ENCODE assay signal across 1 cellular context in genomic region chr17:72928454-72929136, GRCh38.
A peak's percentile ranks its signal among the peaks of the same experiment; 100 is the strongest.
TF ChIP-seq lines count a peak whose summit lies in the region.

No MANE protein-coding gene starts in this region.

TF ChIP-seq in HepG2, 621 proteins besides CTCF, POLR2A, EP300 and RAD21 (continued from another document):
- TF ChIP-seq GFI1 (CRISPR knock-in tag; IDR thresholded peaks at IDR 0.05; ENCODE audit: borderline replicate concordance) (no peak), SRSF1 (optimal IDR thresholded peaks at IDR 0.05; ENCODE audit: low read depth, low read length) (no peak), ZNF44 (CRISPR knock-in tag; IDR thresholded peaks at IDR 0.05) (no peak), LCORL (IDR thresholded peaks at IDR 0.05) (no peak), LCORL (CRISPR knock-in tag; IDR thresholded peaks at IDR 0.05) (peak; percentile 14; the same call in 1 of the 2 replicates), TAF1 (CRISPR knock-in tag; IDR thresholded peaks at IDR 0.05) (no peak), ZNF781 (CRISPR knock-in tag; IDR thresholded peaks at IDR 0.05; ENCODE audit: borderline replicate concordance, not compliant biosample characterization) (no peak), ZNF572 (CRISPR knock-in tag; IDR thresholded peaks at IDR 0.05) (no peak), MLX (CRISPR knock-in tag; IDR thresholded peaks at IDR 0.05) (0 out of 2 replicates have a peak, but pooled peaks have one; percentile 59), GABPA (IDR thresholded peaks at IDR 0.05; ENCODE audit: low read depth, low read length) (no peak), GABPA (CRISPR knock-in tag; IDR thresholded peaks at IDR 0.05; ENCODE audit: low read depth) (no peak), ZNF503 (CRISPR knock-in tag; IDR thresholded peaks at IDR 0.05) (no peak), DDIT3 (CRISPR knock-in tag; IDR thresholded peaks at IDR 0.05) (no peak), CAMTA2 (CRISPR knock-in tag; IDR thresholded peaks at IDR 0.05; ENCODE audit: borderline replicate concordance) (no peak), ZSCAN25 (CRISPR knock-in tag; IDR thresholded peaks at IDR 0.05) (no peak), ZNF335 (CRISPR knock-in tag; IDR thresholded peaks at IDR 0.05) (peak; percentile 81; the same call in 1 of the 2 replicates), ZNF296 (CRISPR knock-in tag; conservative IDR thresholded peaks at IDR 0.05) (no peak), NR2F1 (CRISPR knock-in tag; IDR thresholded peaks at IDR 0.05) (no peak), ZC3H13 (CRISPR knock-in tag; IDR thresholded peaks at IDR 0.05) (no peak), ZNF672 (CRISPR knock-in tag; IDR thresholded peaks at IDR 0.05) (no peak), HOXA7 (CRISPR knock-in tag; IDR thresholded peaks at IDR 0.05) (no peak), ZNF878 (CRISPR knock-in tag; IDR thresholded peaks at IDR 0.05) (no peak), ZNF616 (CRISPR knock-in tag; IDR thresholded peaks at IDR 0.05; ENCODE audit: low read depth) (no peak), RXRB (CRISPR knock-in tag; IDR thresholded peaks at IDR 0.05; ENCODE audit: borderline replicate concordance) (peak; percentile 53; the same call in 1 of the 2 replicates), RORA (CRISPR knock-in tag; IDR thresholded peaks at IDR 0.05) (no peak), ZBTB7A (CRISPR knock-in tag; IDR thresholded peaks at IDR 0.05) (no peak), FIP1L1 (IDR thresholded peaks at IDR 0.05; ENCODE audit: borderline replicate concordance, insufficient read depth, low read depth, low read length) (no peak), HNRNPH1 (optimal IDR thresholded peaks at IDR 0.05; ENCODE audit: low read depth, low read length) (no peak), ZFYVE20 (CRISPR knock-in tag; IDR thresholded peaks at IDR 0.05; ENCODE audit: borderline replicate concordance, low read depth) (no peak), HNRNPK (IDR thresholded peaks at IDR 0.05; ENCODE audit: low read depth, low read length, poor library complexity, severe bottlenecking) (no peak), ELF1 (CRISPR knock-in tag; IDR thresholded peaks at IDR 0.05) (peak; percentile 54), SIX1 (CRISPR knock-in tag; IDR thresholded peaks at IDR 0.05; ENCODE audit: borderline replicate concordance) (no peak), HOXD1 (CRISPR knock-in tag; IDR thresholded peaks at IDR 0.05) (no peak), GMEB1 (CRISPR knock-in tag; IDR thresholded peaks at IDR 0.05; ENCODE audit: borderline replicate concordance) (no peak), CC2D1A (CRISPR knock-in tag; IDR thresholded peaks at IDR 0.05) (no peak), FOSL1 (CRISPR knock-in tag; IDR thresholded peaks at IDR 0.05; ENCODE audit: borderline replicate concordance) (no peak), KLF6 (CRISPR knock-in tag; IDR thresholded peaks at IDR 0.05) (peak; percentile 70; the same call in 1 of the 2 replicates), FOSL2 (CRISPR knock-in tag; IDR thresholded peaks at IDR 0.05) (peak; percentile 53), AKNA (CRISPR knock-in tag; IDR thresholded peaks at IDR 0.05; ENCODE audit: borderline replicate concordance) (no peak), ZNF354B (CRISPR knock-in tag; IDR thresholded peaks at IDR 0.05) (no peak), AHR (CRISPR knock-in tag; IDR thresholded peaks at IDR 0.05) (no peak), GATAD2A (CRISPR knock-in tag; IDR thresholded peaks at IDR 0.05) (peak; percentile 86), ZBTB26 (CRISPR knock-in tag; IDR thresholded peaks at IDR 0.05; ENCODE audit: borderline replicate concordance) (no peak), ZFP41 (CRISPR knock-in tag; IDR thresholded peaks at IDR 0.05; ENCODE audit: borderline replicate concordance) (no peak), ZNF747 (CRISPR knock-in tag; IDR thresholded peaks at IDR 0.05; ENCODE audit: borderline replicate concordance) (no peak), ZNF879 (CRISPR knock-in tag; IDR thresholded peaks at IDR 0.05) (no peak), EEA1 (CRISPR knock-in tag; IDR thresholded peaks at IDR 0.05; ENCODE audit: borderline replicate concordance) (no peak), SP1 (IDR thresholded peaks at IDR 0.05) (no peak), SP1 (CRISPR knock-in tag; IDR thresholded peaks at IDR 0.05) (no peak), ZBTB8A (CRISPR knock-in tag; IDR thresholded peaks at IDR 0.05; ENCODE audit: borderline replicate concordance, low read depth) (no peak), SOX6 (IDR thresholded peaks at IDR 0.05) (no peak), SOX6 (CRISPR knock-in tag; IDR thresholded peaks at IDR 0.05) (peak; percentile 70), ZBTB44 (CRISPR knock-in tag; IDR thresholded peaks at IDR 0.05) (no peak)
TF ChIP-seq in HepG2: peak in this region for 105.
